10 cellular contexts compared by ENCODE assay signal in the genomic region with DNA sequence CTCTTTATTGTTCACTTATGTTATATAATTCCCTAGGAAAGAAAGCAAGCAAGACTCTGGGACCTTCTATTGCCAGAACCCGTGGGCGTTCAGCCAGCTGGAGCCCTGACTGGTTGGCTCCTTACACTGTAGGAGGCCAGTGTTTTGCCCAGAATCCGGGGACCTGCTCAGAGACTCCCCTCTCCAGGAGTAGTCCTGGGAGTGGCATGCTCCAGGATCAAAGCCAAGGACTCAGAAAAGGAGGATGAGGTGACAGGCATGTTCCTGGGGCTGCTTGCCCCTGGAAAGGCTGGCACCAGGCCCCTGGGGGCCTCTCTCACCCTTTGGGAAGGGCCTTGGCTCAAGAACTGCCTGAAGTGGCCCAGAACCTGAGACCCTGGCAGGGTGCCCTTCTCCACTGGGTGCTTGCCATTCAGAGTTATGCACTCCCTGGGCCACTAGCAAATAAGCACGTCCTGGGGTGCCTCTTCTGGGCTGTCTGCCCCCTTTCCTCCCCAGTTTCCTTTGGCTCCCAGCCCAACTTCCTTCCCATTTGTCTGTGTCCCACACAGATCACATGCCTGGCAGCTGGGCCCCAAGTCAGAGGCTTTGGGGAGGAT. TPM values are rescaled to one million over a fixed set of nuclear protein-coding genes. Genes with fewer than 3 reads are reported as not detected.
A peak's percentile ranks its signal among the peaks of the same experiment; 100 is the strongest.
DNase-seq lines count a peak whose midpoint lies in the region; ATAC-seq and TF ChIP-seq lines count a peak whose summit lies in the region.
"Had no signal": no experiment of that assay in that cellular context is flagged by ENCODE, and none has a peak within 500 bp of the region (broad histone marks: within the 10 kb centered on the region; RNA-seq: fewer than 3 reads in every experiment).

No MANE protein-coding gene starts in this region.

- H3K4me1 ChIP-seq in muscle layer of colon (ENCODE audit: insufficient read depth, low read length) = peaks cover 26% of the 10 kb centered on the region
- H3K4me1 ChIP-seq in naive thymus-derived CD4-positive, alpha-beta T cell (ENCODE audit: control insufficient read depth in 2 of 2, insufficient read depth in 2 of 2, low read length in 2 of 2) = no peaks in the 10 kb centered on the region

- H3K4me3 ChIP-seq in dorsolateral prefrontal cortex = peak overlapping the region in 2 of 59 donors; percentile 2 to 18
- H3K4me3 ChIP-seq in muscle layer of colon (ENCODE audit: low read depth in 1 of 2, low read length in 2 of 2) = peak overlapping the region in 1 of 2 donors; percentile 25
- H3K4me3 ChIP-seq in naive thymus-derived CD4-positive, alpha-beta T cell (ENCODE audit: low read length) = no peak overlapping the region
- H3K4me3 ChIP-seq: SJSA1 had no signal

- H3K4me3 Mint-ChIP-seq in naive thymus-derived CD4-positive, alpha-beta T cell = no peak overlapping the region
- H3K4me3 Mint-ChIP-seq: activated naive CD4-positive, alpha-beta T cell treated with anti-CD3 and anti-CD28 coated beads, Interleukin-2, amount 50 U/mL, for 24 hours had no signal

- H3K9me3 Mint-ChIP-seq in naive thymus-derived CD4-positive, alpha-beta T cell = peaks cover 0 to 1% (median 0%) of the 10 kb centered on the region in 11 donors
- H3K9me3 Mint-ChIP-seq: activated naive CD4-positive, alpha-beta T cell treated with anti-CD3 and anti-CD28 coated beads, Interleukin-2, amount 50 U/mL, for 24 hours had no signal

- no peak overlapping the region for H3K27ac Mint-ChIP-seq in naive thymus-derived CD4-positive, alpha-beta T cell
- H3K27ac Mint-ChIP-seq: activated naive CD4-positive, alpha-beta T cell treated with anti-CD3 and anti-CD28 coated beads, Interleukin-2, amount 50 U/mL, for 24 hours had no signal

- H3K27me3 ChIP-seq in dorsolateral prefrontal cortex = no peaks in the 10 kb centered on the region
- H3K27me3 ChIP-seq in muscle layer of colon (ENCODE audit: control insufficient read depth in 1 of 2, insufficient read depth in 2 of 2, low read length in 2 of 2) = no peaks in the 10 kb centered on the region
- H3K27me3 ChIP-seq in naive thymus-derived CD4-positive, alpha-beta T cell (ENCODE audit: control insufficient read depth in 2 of 2, insufficient read depth in 2 of 2, low read length in 2 of 2) = no peaks in the 10 kb centered on the region
- H3K27me3 ChIP-seq: SJSA1 had no signal

- H3K36me3 Mint-ChIP-seq in naive thymus-derived CD4-positive, alpha-beta T cell = no peaks in the 10 kb centered on the region

- intact Hi-C loops in Right ventricle myocardium inferior (cut with DNase I) = no loop called here
- intact Hi-C loops in cardiac septum (cut with DNase I) = no loop called here
- intact Hi-C loops in dorsolateral prefrontal cortex (cut with DNase I) = loop anchor here in 1 of 2 donors (2.0 kb wide), 1 partner anchor 31 kb away; no protein-coding TSS in a partner anchor
- intact Hi-C loops in naive thymus-derived CD4-positive, alpha-beta T cell (cut with micrococcal nuclease) = no loop called here

- H3K27me3 Mint-ChIP-seq in naive thymus-derived CD4-positive, alpha-beta T cell = peaks cover 0 to 13% (median 0%) of the 10 kb centered on the region in 5 donors

- H3K9me3 ChIP-seq in muscle layer of colon (ENCODE audit: low read length) = no peaks in the 10 kb centered on the region
- no peaks in the 10 kb centered on the region for H3K9me3 ChIP-seq in naive thymus-derived CD4-positive, alpha-beta T cell (ENCODE audit: control insufficient read depth in 2 of 3, low read length in 3 of 3)
- H3K9me3 ChIP-seq: SJSA1 had no signal

- TF ChIP-seq CTCF in dorsolateral prefrontal cortex (IDR thresholded peaks at IDR 0.05 in 54 of 56, conservative IDR thresholded peaks at IDR 0.05 in 2 of 56; ENCODE audit: low read depth in 1 of 56, partially characterized antibody in 56 of 56) = no peak

- H3K36me3 ChIP-seq in muscle layer of colon (ENCODE audit: insufficient read depth, low read length) = no peaks in the 10 kb centered on the region
- H3K36me3 ChIP-seq in naive thymus-derived CD4-positive, alpha-beta T cell (ENCODE audit: control insufficient read depth in 2 of 3, insufficient read depth in 3 of 3, low read length in 3 of 3) = no peaks in the 10 kb centered on the region
- H3K36me3 ChIP-seq: SJSA1 had no signal

- POLR2A ChIA-PET in naive thymus-derived CD4-positive, alpha-beta T cell (lab: Charles Lee) = no interaction called here

- DNase-seq in Right ventricle myocardium inferior (ENCODE audit: missing footprints) (peak; percentile 83), cardiac septum (ENCODE audit: low spot score) (no peak), dorsolateral prefrontal cortex (peak; percentile 65 to 91 (median 84)), NCI-H2171 (lab: John Stamatoyannopoulos, UW) (no peak)
- DNase-seq in naive thymus-derived CD4-positive, alpha-beta T cell = no peak

- H3K9ac ChIP-seq in muscle layer of colon (ENCODE audit: low read length) = peak overlapping the region; percentile 18

- H3K27ac ChIP-seq in dorsolateral prefrontal cortex (peak overlapping the region in 56 of 59 donors; percentile 20 to 91 (median 75)), muscle layer of colon (ENCODE audit: low read depth, low read length) (peak overlapping the region; percentile 6)
- H3K27ac ChIP-seq in naive thymus-derived CD4-positive, alpha-beta T cell (ENCODE audit: low read depth, low read length) = no peak overlapping the region
- H3K27ac ChIP-seq: SJSA1 had no signal

- CTCF ChIA-PET in naive thymus-derived CD4-positive, alpha-beta T cell (lab: Charles Lee) = no interaction called here

- H3K4me1 Mint-ChIP-seq in naive thymus-derived CD4-positive, alpha-beta T cell = peaks cover 0 to 12% (median 0%) of the 10 kb centered on the region in 7 donors
- H3K4me1 Mint-ChIP-seq: activated naive CD4-positive, alpha-beta T cell treated with anti-CD3 and anti-CD28 coated beads, Interleukin-2, amount 50 U/mL, for 24 hours had no signal

- ATAC-seq in Right ventricle myocardium inferior (peak; percentile 78), HG03521 (IDR thresholded peaks at IDR 0.05; ENCODE audit: unreplicated experiment) (no peak), HG03442 (IDR thresholded peaks at IDR 0.05; ENCODE audit: unreplicated experiment) (no peak)
- ATAC-seq in naive thymus-derived CD4-positive, alpha-beta T cell = no peak

RNA-seq across cellular contexts. Expression of a gene that starts 19.5 kb away (rescaled TPM):
- 3.1 TPM for total RNA-seq in Right ventricle myocardium inferior
- 5.5 TPM for total RNA-seq in cardiac septum
- 100 to 1,000 TPM in 119 of 120 experiments, 10 to 100 TPM in 1; 82.2 to 364 (median 248) TPM for total RNA-seq in dorsolateral prefrontal cortex
- total RNA-seq in naive thymus-derived CD4-positive, alpha-beta T cell = 1 to 10 TPM; 2.9 to 6.3 (median 5.7) TPM
- 1 to 10 TPM in 1 of 2 donors, under 1 TPM in 1; 0.54 to 1.7 TPM for polyA plus RNA-seq in naive thymus-derived CD4-positive, alpha-beta T cell

RNA-seq across cellular contexts. Expression of a gene that starts 32.0 kb away (rescaled TPM):
- total RNA-seq in Right ventricle myocardium inferior (96.7 TPM), cardiac septum (79.4 TPM), dorsolateral prefrontal cortex (100 to 1,000 TPM in 104 of 120 experiments, 10 to 100 TPM in 16; 88.3 to 149 (median 112) TPM)
- total RNA-seq in naive thymus-derived CD4-positive, alpha-beta T cell = 100 to 1,000 TPM in 1 of 5 experiments, 10 to 100 TPM in 4; 25.6 to 108 (median 60.5) TPM
- polyA plus RNA-seq in naive thymus-derived CD4-positive, alpha-beta T cell = 10 to 100 TPM; 56.1 to 73.2 TPM

Comparison
In these comparisons a context has a peak if more than half of its experiments do, and no peak if none do; other contexts are left out.
1. DNase-seq: peak in Right ventricle myocardium inferior (single experiment) and dorsolateral prefrontal cortex (10 of 10); none in cardiac septum (single experiment), NCI-H2171 (single experiment) and naive thymus-derived CD4-positive, alpha-beta T cell (0 of 9).
2. RNA of a gene that starts 19.5 kb away (total RNA-seq): 82.2 to 364 TPM in dorsolateral prefrontal cortex; 2.9 to 6.3 TPM in naive thymus-derived CD4-positive, alpha-beta T cell, 5.5 TPM in cardiac septum (single experiment) and 3.1 TPM in Right ventricle myocardium inferior (single experiment); every median in the first group is over 10 times any median in the second.